In genomic region chr17:41930009-41930832, GRCh38 we compare ENCODE assay signal across 8 cellular contexts. TPM values are rescaled to one million over a fixed set of nuclear protein-coding genes. Genes with fewer than 3 reads are reported as not detected.
A peak's percentile ranks its signal among the peaks of the same experiment; 100 is the strongest.
DNase-seq lines count a peak whose midpoint lies in the region; ATAC-seq and TF ChIP-seq lines count a peak whose summit lies in the region.

Gene ODAD4, plus strand, starts transcription at chr17:41930617. Its CDS starts 107 bp downstream, at chr17:41930724.

- H3K4me2 ChIP-seq in OCI-LY1 (ENCODE audit: low read length) = peak within 1 kb of the TSS; percentile 78

- H3F3A ChIP-seq in OCI-LY1 (ENCODE audit: insufficient read depth, low read length) = no peaks in the 10 kb centered on the region

- no peak within 1 kb of the TSS for H2AFZ ChIP-seq in OCI-LY1 (ENCODE audit: low read length)

- peak; percentile 92 for ATAC-seq in GM21515 (IDR thresholded peaks at IDR 0.05; ENCODE audit: unreplicated experiment)

- H3K36me3 ChIP-seq in OCI-LY1 (ENCODE audit: insufficient read depth, low read length) = no peaks in the 10 kb centered on the region

- 0 out of 2 replicates have a peak, but pooled peaks cover 3% of the 10 kb centered on the region for H3K79me2 ChIP-seq in OCI-LY1 (ENCODE audit: insufficient read depth, low read length)

- H3K27ac ChIP-seq in OCI-LY1 (ENCODE audit: low read depth, low read length, poor library complexity, severe bottlenecking) = peak within 1 kb of the TSS; percentile 22

- H3K27me3 ChIP-seq in OCI-LY1 (ENCODE audit: insufficient read depth, low read length) = no peaks in the 10 kb centered on the region
- no peaks in the 10 kb centered on the region for H3K27me3 ChIP-seq in mononuclear cell (ENCODE audit: insufficient read depth, low read length)

- H3K4me3 ChIP-seq in OCI-LY1 (ENCODE audit: low read depth, low read length, poor library complexity, severe bottlenecking) (peak within 1 kb of the TSS; percentile 66), epithelial cell of esophagus (ENCODE audit: low read length) (peak within 1 kb of the TSS; percentile 59), mononuclear cell (ENCODE audit: low read length) (peak within 1 kb of the TSS; percentile 49)

- no peaks in the 10 kb centered on the region for H3K9me2 ChIP-seq in OCI-LY1 (ENCODE audit: low read depth, low read length)

- peak; percentile 99 for DNase-seq in DMS 273 (lab: John Stamatoyannopoulos, UW; ENCODE audit: unreplicated experiment)
- peak; percentile 94 for DNase-seq in HuH-7 (ENCODE audit: low spot score)
- DNase-seq in activated T-cell treated with anti-CD3 and anti-CD28 coated beads for 1 hour (ENCODE audit: low read depth) = peak; percentile 91
- peak; percentile 99 for DNase-seq in epithelial cell of esophagus (ENCODE audit: low read depth)
- DNase-seq in stimulated activated CD8-positive, alpha-beta memory T cell treated with anti-CD3 and anti-CD28 coated beads, Interleukin-2, amount 100 ng/mL, for 48 hours (ENCODE audit: low read depth in 2 of 2) = peak; percentile 90 to 94

- no peaks in the 10 kb centered on the region for H4K20me1 ChIP-seq in OCI-LY1 (ENCODE audit: insufficient read depth, low read length)

- H3K9ac ChIP-seq in OCI-LY1 (ENCODE audit: low read length) = peak within 1 kb of the TSS; percentile 71

- no peaks in the 10 kb centered on the region for H3K9me3 ChIP-seq in OCI-LY1 (ENCODE audit: low read length)
- H3K9me3 ChIP-seq in mononuclear cell (ENCODE audit: low read depth, low read length) = no peaks in the 10 kb centered on the region

- peak; percentile 29; the same call in 1 of the 2 replicates for TF ChIP-seq CTCF in OCI-LY1 (IDR thresholded peaks at IDR 0.05; ENCODE audit: low read length)
- TF ChIP-seq CTCF in epithelial cell of esophagus (IDR thresholded peaks at IDR 0.05; ENCODE audit: insufficient read depth, low read depth, low read length, missing control alignments) = peak; percentile 68

- H3K4me1 ChIP-seq in OCI-LY1 (ENCODE audit: insufficient read depth, low read length, severe bottlenecking) = peaks cover 21% of the 10 kb centered on the region
- peaks cover 47% of the 10 kb centered on the region for H3K4me1 ChIP-seq in mononuclear cell (ENCODE audit: insufficient read depth, low read length)

RNA-seq across cellular contexts. Expression of gene ODAD4, which starts in this region (rescaled TPM):
- total RNA-seq in mononuclear cell = not detected

Comparison
In these comparisons a context has a peak if more than half of its experiments do, and no peak if none do; other contexts are left out.
1. Peak in every context shown above with its lines: DNase-seq, ATAC-seq, H3K4me3 ChIP-seq and H3K27ac ChIP-seq.